Comparison of ENCODE assay signal across 16 cellular contexts in the genomic region with DNA sequence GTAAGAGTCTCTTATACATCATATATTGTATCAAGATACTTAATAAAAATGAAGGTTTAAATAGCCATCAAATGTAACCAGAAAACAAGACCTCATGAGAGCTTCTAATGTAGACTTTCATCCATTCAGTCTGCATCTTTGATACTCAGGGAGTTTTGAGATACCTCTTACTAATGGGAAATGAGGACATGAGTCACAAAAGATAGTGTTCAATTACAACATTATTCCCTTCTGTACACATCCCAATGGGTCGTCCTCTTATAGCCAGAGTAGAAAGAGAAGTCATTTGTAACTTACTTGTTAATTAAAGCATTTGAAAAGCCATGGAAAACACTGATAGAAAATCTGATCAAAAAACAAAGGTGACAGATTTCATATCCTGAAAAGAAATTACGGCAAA. TPM values are rescaled to one million over a fixed set of nuclear protein-coding genes. Genes with fewer than 3 reads are reported as not detected.
"Had no signal": no experiment of that assay in that cellular context is flagged by ENCODE, and none has a peak within 500 bp of the region (broad histone marks: within the 10 kb centered on the region; RNA-seq: fewer than 3 reads in every experiment).

No MANE protein-coding gene starts in this region.

- H3K4me3 Mint-ChIP-seq: activated naive CD4-positive, alpha-beta T cell treated with anti-CD3 and anti-CD28 coated beads for 36 hours; activated naive CD8-positive, alpha-beta T cell treated with anti-CD3 and anti-CD28 coated beads, Interleukin-2, amount 50 U/mL, for 24 hours; naive thymus-derived CD8-positive, alpha-beta T cell; stimulated activated naive B cell treated with anti-CD40 and anti-IgM and Interleukin-4, amounts not matched to agents 10 μg/mL and 1 μg/mL and 100 μg/mL, for 72 hours had no signal

- H3K27ac Mint-ChIP-seq: activated naive CD4-positive, alpha-beta T cell treated with anti-CD3 and anti-CD28 coated beads for 36 hours; activated naive CD8-positive, alpha-beta T cell treated with anti-CD3 and anti-CD28 coated beads, Interleukin-2, amount 50 U/mL, for 24 hours; activated T-helper 2 cell treated with anti-CD3 and anti-CD28 coated beads, Interferon-gamma antibody, Interleukin-2, Interleukin-4, amounts not matched to agents 10 μg/mL and 5 μg/mL and 100 μg/mL, durations not matched to agents 14 hours and 24 hours and 36 hours; naive thymus-derived CD8-positive, alpha-beta T cell; stimulated activated naive B cell treated with anti-CD40 and anti-IgM and Interleukin-4, amounts not matched to agents 10 μg/mL and 1 μg/mL and 100 μg/mL, for 72 hours had no signal

- H3K4me1 ChIP-seq: ascending aorta, vagina had no signal

- ATAC-seq: activated naive CD8-positive, alpha-beta T cell treated with anti-CD3 and anti-CD28 coated beads, Interleukin-2, amount 50 U/mL, for 24 hours; naive thymus-derived CD8-positive, alpha-beta T cell; stimulated activated naive B cell treated with anti-CD40 and anti-IgM and Interleukin-4, amounts not matched to agents 10 μg/mL and 1 μg/mL and 100 μg/mL, for 72 hours had no signal

- H3K27ac ChIP-seq: ascending aorta, cardiac muscle cell, transverse colon, vagina, VCaP had no signal

- FAIRE-seq: colon had no signal

- H3K4me3 ChIP-seq: ascending aorta, cardiac muscle cell, transverse colon, vagina had no signal

- H3K9me3 ChIP-seq: ascending aorta, transverse colon, vagina had no signal

- H3K27me3 Mint-ChIP-seq: activated naive CD8-positive, alpha-beta T cell treated with anti-CD3 and anti-CD28 coated beads, Interleukin-2, amount 50 U/mL, for 24 hours; stimulated activated naive B cell treated with anti-CD40 and anti-IgM and Interleukin-4, amounts not matched to agents 10 μg/mL and 1 μg/mL and 100 μg/mL, for 72 hours had no signal

- H3K36me3 ChIP-seq: ascending aorta, cardiac muscle cell, transverse colon, vagina had no signal

- H3K9me3 Mint-ChIP-seq: activated naive CD4-positive, alpha-beta T cell treated with anti-CD3 and anti-CD28 coated beads for 36 hours; activated naive CD8-positive, alpha-beta T cell treated with anti-CD3 and anti-CD28 coated beads, Interleukin-2, amount 50 U/mL, for 24 hours; activated T-helper 2 cell treated with anti-CD3 and anti-CD28 coated beads, Interferon-gamma antibody, Interleukin-2, Interleukin-4, amounts not matched to agents 10 μg/mL and 5 μg/mL and 100 μg/mL, durations not matched to agents 14 hours and 24 hours and 36 hours had no signal

- H3K4me1 Mint-ChIP-seq: activated naive CD8-positive, alpha-beta T cell treated with anti-CD3 and anti-CD28 coated beads, Interleukin-2, amount 50 U/mL, for 24 hours; naive thymus-derived CD8-positive, alpha-beta T cell; stimulated activated naive B cell treated with anti-CD40 and anti-IgM and Interleukin-4, amounts not matched to agents 10 μg/mL and 1 μg/mL and 100 μg/mL, for 72 hours had no signal

- H3K36me3 Mint-ChIP-seq: naive thymus-derived CD8-positive, alpha-beta T cell; stimulated activated naive B cell treated with anti-CD40 and anti-IgM and Interleukin-4, amounts not matched to agents 10 μg/mL and 1 μg/mL and 100 μg/mL, for 72 hours had no signal

- H3K27me3 ChIP-seq: ascending aorta, cardiac muscle cell, transverse colon, vagina had no signal

- DNase-seq: activated CD4-positive, alpha-beta T cell treated with anti-CD3 and anti-CD28 coated beads, Interleukin-2, amount 50 U/mL, for 48 hours; activated naive CD4-positive, alpha-beta T cell treated with anti-CD3 and anti-CD28 coated beads for 36 hours; activated naive CD8-positive, alpha-beta T cell treated with anti-CD3 and anti-CD28 coated beads, Interleukin-2, amount 50 U/mL, for 24 hours; activated T-cell treated with anti-CD3 and anti-CD28 coated beads, Interleukin-2, amount 50 U/mL, for 1 hour; effector memory CD4-positive, alpha-beta T cell; naive thymus-derived CD8-positive, alpha-beta T cell; stimulated activated CD4-positive, alpha-beta T cell treated with anti-CD3 and anti-CD28 coated beads, Interleukin-15, amount 100 ng/mL, for 24 hours; stimulated activated CD4-positive, alpha-beta T cell treated with anti-CD3 and anti-CD28 coated beads, Interleukin-4, amount 100 ng/mL, for 1 hour; stimulated activated naive B cell treated with anti-CD40 and anti-IgM and Interleukin-4, amounts not matched to agents 10 μg/mL and 1 μg/mL and 100 μg/mL, for 72 hours; transverse colon had no signal

RNA-seq across cellular contexts. Expression of gene SHTN1, which starts 19.4 kb away (rescaled TPM):
- total RNA-seq: activated T-helper 2 cell treated with anti-CD3 and anti-CD28 coated beads, Interferon-gamma antibody, Interleukin-2, Interleukin-4, amounts not matched to agents 10 μg/mL and 5 μg/mL and 100 μg/mL, durations not matched to agents 14 hours and 24 hours and 36 hours had no signal
- polyA plus RNA-seq: naive thymus-derived CD8-positive, alpha-beta T cell had no signal
